In genomic region chr10:76251773-76252617, GRCh38 we compare ENCODE assay signal across 12 cellular contexts.
DNase-seq lines count a peak whose midpoint lies in the region; ATAC-seq and TF ChIP-seq lines count a peak whose summit lies in the region.
"Had no signal": no experiment of that assay in that cellular context is flagged by ENCODE, and none has a peak within 500 bp of the region (broad histone marks: within the 10 kb centered on the region; RNA-seq: fewer than 3 reads in every experiment).

No MANE protein-coding gene starts in this region.

- H3K4me1 ChIP-seq in hepatocyte (ENCODE audit: insufficient read depth) (peaks cover 12% of the 10 kb centered on the region), rectal smooth muscle tissue (ENCODE audit: control insufficient read depth, insufficient read depth, low read length) (peaks cover 8% of the 10 kb centered on the region)

- H3K9me3 ChIP-seq in hepatocyte (ENCODE audit: low read depth) = no peaks in the 10 kb centered on the region

- H3K36me3 ChIP-seq in hepatocyte (replicated peaks; ENCODE audit: insufficient read depth, low read depth) (no peaks in the 10 kb centered on the region), rectal smooth muscle tissue (ENCODE audit: control insufficient read depth, insufficient read depth, low read length) (no peaks in the 10 kb centered on the region)

- H3K9ac ChIP-seq in rectal smooth muscle tissue (ENCODE audit: low read length) = no peak overlapping the region

- ATAC-seq in GM18498 (IDR thresholded peaks at IDR 0.05; ENCODE audit: unreplicated experiment) (no peak), HG03097 (IDR thresholded peaks at IDR 0.05; ENCODE audit: low FRiP score, unreplicated experiment) (no peak), GM19023 (IDR thresholded peaks at IDR 0.05; ENCODE audit: unreplicated experiment) (no peak)
- ATAC-seq: activated CD4-positive, CD25-positive, alpha-beta regulatory T cell treated with anti-CD3 and anti-CD28 coated beads, Interleukin-2, amount 50 U/mL, for 24 hours had no signal

- DNase-seq in Daoy (ENCODE audit: low read depth) (peak; percentile 3), RPMI7951 (ENCODE audit: low read depth) (peak; percentile 29), hepatocyte (ENCODE audit: low spot score) (peak; percentile 81)
- DNase-seq in activated naive CD4-positive, alpha-beta T cell treated with anti-CD3 and anti-CD28 coated beads, Interleukin-2, amount 50 U/mL, for 16 hours = no peak
- DNase-seq: activated T-cell treated with anti-CD3 and anti-CD28 coated beads, Interleukin-2, amount 50 U/mL, for 24 hours; NCI-H1694 had no signal

- H4K20me1 ChIP-seq in hepatocyte (ENCODE audit: insufficient read depth, poor library complexity, severe bottlenecking) = no peaks in the 10 kb centered on the region

- H3K4me3 ChIP-seq in hepatocyte (no peak overlapping the region), rectal smooth muscle tissue (ENCODE audit: low read length) (no peak overlapping the region)

- no peak for TF ChIP-seq CTCF in hepatocyte (IDR thresholded peaks at IDR 0.05; ENCODE audit: poor library complexity)

- H3K4me2 ChIP-seq in hepatocyte = peak overlapping the region; percentile 40

- H3K27me3 ChIP-seq in hepatocyte (no peaks in the 10 kb centered on the region), rectal smooth muscle tissue (ENCODE audit: control insufficient read depth, insufficient read depth, low read length) (no peaks in the 10 kb centered on the region)

- H3K79me2 ChIP-seq in hepatocyte = no peaks in the 10 kb centered on the region

- WGBS in hepatocyte (ENCODE audit: low lambda C conversion rate, missing lambda C conversion rate) = 26% methylated on average over 12 of the region's 12 CpGs

- peak overlapping the region; percentile 77 for H3K27ac ChIP-seq in hepatocyte
- peak overlapping the region; percentile 78 for H3K27ac ChIP-seq in rectal smooth muscle tissue (ENCODE audit: low read depth, low read length)
- H3K27ac ChIP-seq: C4-2B had no signal

- no peak overlapping the region for H2AFZ ChIP-seq in hepatocyte

- no peaks in the 10 kb centered on the region for H3K9me2 ChIP-seq in hepatocyte (replicated peaks; ENCODE audit: insufficient read depth)
